1 cellular context compared by ENCODE assay signal in genomic region chr7:1460757-1461639, GRCh38.
TF ChIP-seq lines count a peak whose summit lies in the region.

No MANE protein-coding gene starts in this region.

TF ChIP-seq in A549, 52 proteins besides CTCF, POLR2A, EP300 and RAD21 (continued from another document):
- TF ChIP-seq HDAC2 (IDR thresholded peaks at IDR 0.05), result 0 out of 2 replicates have a peak, but pooled peaks have one; percentile 47
- peak; percentile 83; the same call in 1 of the 2 replicates for TF ChIP-seq KDM1A (IDR thresholded peaks at IDR 0.05; ENCODE audit: low read depth)
- TF ChIP-seq BCL3 (IDR thresholded peaks at IDR 0.05), result no peak
- TF ChIP-seq HEYL (CRISPR knock-in tag; IDR thresholded peaks at IDR 0.05), result no peak
- no peak for TF ChIP-seq TP53 (CRISPR knock-in tag; IDR thresholded peaks at IDR 0.05)
- no peak for TF ChIP-seq ZC3H11A (IDR thresholded peaks at IDR 0.05)
- no peak for TF ChIP-seq FOSL2 (IDR thresholded peaks at IDR 0.05)
- no peak for TF ChIP-seq FOSL2 (CRISPR knock-in tag; IDR thresholded peaks at IDR 0.05)
- no peak for TF ChIP-seq RARB (CRISPR knock-in tag; IDR thresholded peaks at IDR 0.05)
- peak; percentile 55; the same call in 1 of the 2 replicates for TF ChIP-seq CHD4 (IDR thresholded peaks at IDR 0.05; ENCODE audit: borderline replicate concordance)
- TF ChIP-seq CBX2 (IDR thresholded peaks at IDR 0.05; ENCODE audit: borderline replicate concordance, low read depth), result no peak
- no peak for TF ChIP-seq E2F6 (IDR thresholded peaks at IDR 0.05; ENCODE audit: borderline replicate concordance, low read depth)
- no peak for TF ChIP-seq HOXB5 (CRISPR knock-in tag; IDR thresholded peaks at IDR 0.05)
- peak; percentile 85 for TF ChIP-seq ZFP36 (IDR thresholded peaks at IDR 0.05; ENCODE audit: borderline replicate concordance, partially characterized antibody)
- peak; percentile 47; the same call in 1 of the 2 replicates for TF ChIP-seq MAX (IDR thresholded peaks at IDR 0.05)
- no peak for TF ChIP-seq RNF2 (IDR thresholded peaks at IDR 0.05; ENCODE audit: borderline replicate concordance, low read depth)
- no peak for TF ChIP-seq MYC (IDR thresholded peaks at IDR 0.05; ENCODE audit: borderline replicate concordance, low read length)
